ENCODE assay signal across 13 cellular contexts in the genomic region with DNA sequence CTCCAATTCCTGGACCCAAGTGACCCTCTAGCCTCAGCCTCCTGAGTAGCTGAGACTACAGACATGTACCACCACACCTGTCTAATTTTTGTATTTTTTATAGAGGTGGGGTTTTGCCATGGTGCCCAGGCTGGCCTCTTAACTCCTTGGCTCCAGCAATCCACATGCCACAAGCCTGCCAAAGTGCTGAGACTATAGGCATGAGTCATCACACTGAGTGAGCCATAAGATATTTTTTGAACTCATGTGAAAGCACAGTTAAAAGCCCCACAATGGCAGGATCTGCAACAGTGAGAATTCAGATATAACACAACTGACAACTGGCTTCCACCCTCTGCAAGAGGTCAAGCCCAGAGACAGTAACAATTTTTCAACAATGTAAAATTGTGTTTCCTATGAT. TPM values are rescaled to one million over a fixed set of nuclear protein-coding genes. Genes with fewer than 3 reads are reported as not detected.
"Had no signal": no experiment of that assay in that cellular context is flagged by ENCODE, and none has a peak within 500 bp of the region (broad histone marks: within the 10 kb centered on the region; RNA-seq: fewer than 3 reads in every experiment).

No MANE protein-coding gene starts in this region.

RNA-seq across cellular contexts. Expression of a gene that starts 20.8 kb away (rescaled TPM):
- total RNA-seq: activated B cell treated with CpG ODN at 0.5 μM for 24 hours; activated CD4-positive, alpha-beta T cell treated with anti-CD3 and anti-CD28 coated beads, Interleukin-2, amount 10 ng/mL, durations not matched to agents 24 days and 14 days; activated T-helper 1 cell treated with anti-CD3 and anti-CD28 coated beads, Interleukin-12 subunit alpha, Interleukin-12 subunit beta, Interleukin-2, Interleukin-4 antibody, amounts not matched to agents 30 ng/mL and 10 ng/mL and 1 ng/mL, durations not matched to agents 14 hours and 24 hours and 36 hours; ascending aorta; cardiac septum; colonic mucosa; mucosa of descending colon; natural killer cell; posterior vena cava; right cardiac atrium; smooth muscle cell; thyroid gland; vagina had no signal

RNA-seq across cellular contexts. Expression of a gene that starts 31.2 kb away (rescaled TPM):
- total RNA-seq: activated B cell treated with CpG ODN at 0.5 μM for 24 hours; activated CD4-positive, alpha-beta T cell treated with anti-CD3 and anti-CD28 coated beads, Interleukin-2, amount 10 ng/mL, durations not matched to agents 24 days and 14 days; activated T-helper 1 cell treated with anti-CD3 and anti-CD28 coated beads, Interleukin-12 subunit alpha, Interleukin-12 subunit beta, Interleukin-2, Interleukin-4 antibody, amounts not matched to agents 30 ng/mL and 10 ng/mL and 1 ng/mL, durations not matched to agents 14 hours and 24 hours and 36 hours; ascending aorta; cardiac septum; colonic mucosa; mucosa of descending colon; natural killer cell; posterior vena cava; right cardiac atrium; smooth muscle cell; thyroid gland; vagina had no signal

RNA-seq across cellular contexts. Expression of a gene that starts 53.7 kb away (rescaled TPM):
- total RNA-seq: activated B cell treated with CpG ODN at 0.5 μM for 24 hours; activated CD4-positive, alpha-beta T cell treated with anti-CD3 and anti-CD28 coated beads, Interleukin-2, amount 10 ng/mL, durations not matched to agents 24 days and 14 days; activated T-helper 1 cell treated with anti-CD3 and anti-CD28 coated beads, Interleukin-12 subunit alpha, Interleukin-12 subunit beta, Interleukin-2, Interleukin-4 antibody, amounts not matched to agents 30 ng/mL and 10 ng/mL and 1 ng/mL, durations not matched to agents 14 hours and 24 hours and 36 hours; ascending aorta; cardiac septum; colonic mucosa; mucosa of descending colon; natural killer cell; posterior vena cava; right cardiac atrium; smooth muscle cell; thyroid gland; vagina had no signal

RNA-seq across cellular contexts. Expression of a gene that starts 58.9 kb away (rescaled TPM):
- total RNA-seq: activated B cell treated with CpG ODN at 0.5 μM for 24 hours; activated CD4-positive, alpha-beta T cell treated with anti-CD3 and anti-CD28 coated beads, Interleukin-2, amount 10 ng/mL, durations not matched to agents 24 days and 14 days; activated T-helper 1 cell treated with anti-CD3 and anti-CD28 coated beads, Interleukin-12 subunit alpha, Interleukin-12 subunit beta, Interleukin-2, Interleukin-4 antibody, amounts not matched to agents 30 ng/mL and 10 ng/mL and 1 ng/mL, durations not matched to agents 14 hours and 24 hours and 36 hours; ascending aorta; cardiac septum; colonic mucosa; mucosa of descending colon; natural killer cell; posterior vena cava; right cardiac atrium; smooth muscle cell; thyroid gland; vagina had no signal

RNA-seq across cellular contexts. Expression of a gene that starts 59.3 kb away (rescaled TPM):
- total RNA-seq: activated B cell treated with CpG ODN at 0.5 μM for 24 hours; activated CD4-positive, alpha-beta T cell treated with anti-CD3 and anti-CD28 coated beads, Interleukin-2, amount 10 ng/mL, durations not matched to agents 24 days and 14 days; activated T-helper 1 cell treated with anti-CD3 and anti-CD28 coated beads, Interleukin-12 subunit alpha, Interleukin-12 subunit beta, Interleukin-2, Interleukin-4 antibody, amounts not matched to agents 30 ng/mL and 10 ng/mL and 1 ng/mL, durations not matched to agents 14 hours and 24 hours and 36 hours; ascending aorta; cardiac septum; colonic mucosa; mucosa of descending colon; natural killer cell; posterior vena cava; right cardiac atrium; smooth muscle cell; thyroid gland; vagina had no signal
